ENCODE assay signal across 1 cellular context in genomic region chr3:50321146-50321843, GRCh38.
TF ChIP-seq lines count a peak whose summit lies in the region.

No MANE protein-coding gene starts in this region.

TF ChIP-seq in HEK293, 187 proteins besides CTCF, POLR2A, EP300 and RAD21 (continued from another document):
- TF ChIP-seq ZBTB26 (tag by site-specific recombination; optimal IDR thresholded peaks at IDR 0.05) (peak; percentile 72), ZNF76 (tag by site-specific recombination; IDR thresholded peaks at IDR 0.05; ENCODE audit: borderline replicate concordance, low read depth) (peak; percentile 83; the same call in 1 of the 2 replicates), ZNF175 (tag by site-specific recombination; IDR thresholded peaks at IDR 0.05) (no peak), ZNF146 (tag by site-specific recombination; IDR thresholded peaks at IDR 0.05) (no peak), HOXA7 (CRISPR knock-in tag; IDR thresholded peaks at IDR 0.05; ENCODE audit: borderline replicate concordance) (no peak), KLF16 (tag by site-specific recombination; IDR thresholded peaks at IDR 0.05) (peak; percentile 66; the same call in 1 of the 2 replicates), ZEB2 (tag by site-specific recombination; IDR thresholded peaks at IDR 0.05) (peak; percentile 53; the same call in 1 of the 2 replicates), ATF2 (tag by site-specific recombination; IDR thresholded peaks at IDR 0.05; ENCODE audit: low read depth) (no peak), ZNF433 (tag by site-specific recombination; IDR thresholded peaks at IDR 0.05; ENCODE audit: low read depth) (no peak)
